In the genomic region with DNA sequence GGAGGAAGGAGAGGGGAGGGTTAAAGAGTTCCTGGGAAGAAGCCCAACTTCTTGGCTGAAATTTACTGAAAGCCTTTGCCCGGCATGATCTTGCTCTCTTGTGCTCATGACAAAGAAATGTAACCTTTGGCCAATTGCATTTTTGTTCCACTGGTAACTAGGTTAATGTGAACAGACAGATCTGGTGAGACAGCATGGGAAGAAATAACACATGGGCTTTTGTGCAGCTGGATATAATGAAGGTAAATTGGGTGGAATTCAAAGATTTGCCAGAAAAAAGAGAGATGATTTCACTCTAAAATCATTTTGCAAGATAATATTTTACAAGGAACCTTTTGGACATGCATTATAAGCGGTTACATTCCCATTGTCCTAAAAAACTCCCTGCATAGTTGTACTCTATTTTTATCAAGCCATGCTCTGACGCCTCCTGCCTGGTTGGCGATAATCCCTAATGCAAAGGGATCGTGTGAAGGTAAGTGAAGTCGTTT, we compare ENCODE assay signal across 1 cellular context.
TF ChIP-seq lines count a peak whose summit lies in the region.

No MANE protein-coding gene starts in this region.

TF ChIP-seq in H1, 55 proteins besides CTCF, POLR2A, EP300 and RAD21:
- no peak for TF ChIP-seq CHD7 (IDR thresholded peaks at IDR 0.05; ENCODE audit: insufficient replicate concordance, low read length)
- no peak for TF ChIP-seq RBBP5 (IDR thresholded peaks at IDR 0.05; ENCODE audit: borderline replicate concordance, low read depth, low read length)
- TF ChIP-seq SP2 (IDR thresholded peaks at IDR 0.05; ENCODE audit: low read length): no peak
- no peak for TF ChIP-seq PHF8 (conservative IDR thresholded peaks at IDR 0.05; ENCODE audit: low read depth, low read length)
- TF ChIP-seq TBP (IDR thresholded peaks at IDR 0.05; ENCODE audit: low read depth, low read length): no peak
- TF ChIP-seq MAX (IDR thresholded peaks at IDR 0.05): no peak
